In the genomic region with DNA sequence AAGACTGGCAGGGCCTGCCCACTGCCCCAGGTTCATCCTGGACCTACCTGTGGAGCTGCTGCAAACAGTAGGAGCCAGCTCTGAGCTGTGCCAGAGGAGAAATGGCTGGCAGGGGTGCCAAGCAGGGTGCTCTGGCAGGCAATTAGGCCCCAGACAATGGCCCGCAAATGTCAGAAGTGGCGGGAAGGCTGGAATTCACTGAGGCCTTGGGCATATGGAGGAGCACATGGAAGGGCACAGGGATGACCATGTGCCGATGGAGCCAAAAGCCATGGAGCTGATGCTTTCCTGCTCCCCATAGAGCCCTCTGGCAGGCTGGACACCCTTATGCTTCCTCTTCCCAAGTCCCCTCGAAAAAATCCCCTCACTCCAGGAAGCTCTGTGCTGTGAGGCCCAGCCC, we compare ENCODE assay signal across 1 cellular context.
TF ChIP-seq lines count a peak whose summit lies in the region.

No MANE protein-coding gene starts in this region.

TF ChIP-seq in GM23338, 12 proteins besides CTCF, POLR2A, EP300 and RAD21 (continued from another document):
- TF ChIP-seq, protein P1, sequence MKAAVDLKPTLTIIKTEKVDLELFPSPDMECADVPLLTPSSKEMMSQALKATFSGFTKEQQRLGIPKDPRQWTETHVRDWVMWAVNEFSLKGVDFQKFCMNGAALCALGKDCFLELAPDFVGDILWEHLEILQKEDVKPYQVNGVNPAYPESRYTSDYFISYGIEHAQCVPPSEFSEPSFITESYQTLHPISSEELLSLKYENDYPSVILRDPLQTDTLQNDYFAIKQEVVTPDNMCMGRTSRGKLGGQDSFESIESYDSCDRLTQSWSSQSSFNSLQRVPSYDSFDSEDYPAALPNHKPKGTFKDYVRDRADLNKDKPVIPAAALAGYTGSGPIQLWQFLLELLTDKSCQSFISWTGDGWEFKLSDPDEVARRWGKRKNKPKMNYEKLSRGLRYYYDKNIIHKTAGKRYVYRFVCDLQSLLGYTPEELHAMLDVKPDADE (IDR thresholded peaks at IDR 0.05), result no peak
- TF ChIP-seq POLR2AphosphoS5 (IDR thresholded peaks at IDR 0.05; ENCODE audit: low read depth) (no peak), STAT1 (IDR thresholded peaks at IDR 0.05; ENCODE audit: unreplicated experiment) (no peak)
- TF ChIP-seq, protein P2, sequence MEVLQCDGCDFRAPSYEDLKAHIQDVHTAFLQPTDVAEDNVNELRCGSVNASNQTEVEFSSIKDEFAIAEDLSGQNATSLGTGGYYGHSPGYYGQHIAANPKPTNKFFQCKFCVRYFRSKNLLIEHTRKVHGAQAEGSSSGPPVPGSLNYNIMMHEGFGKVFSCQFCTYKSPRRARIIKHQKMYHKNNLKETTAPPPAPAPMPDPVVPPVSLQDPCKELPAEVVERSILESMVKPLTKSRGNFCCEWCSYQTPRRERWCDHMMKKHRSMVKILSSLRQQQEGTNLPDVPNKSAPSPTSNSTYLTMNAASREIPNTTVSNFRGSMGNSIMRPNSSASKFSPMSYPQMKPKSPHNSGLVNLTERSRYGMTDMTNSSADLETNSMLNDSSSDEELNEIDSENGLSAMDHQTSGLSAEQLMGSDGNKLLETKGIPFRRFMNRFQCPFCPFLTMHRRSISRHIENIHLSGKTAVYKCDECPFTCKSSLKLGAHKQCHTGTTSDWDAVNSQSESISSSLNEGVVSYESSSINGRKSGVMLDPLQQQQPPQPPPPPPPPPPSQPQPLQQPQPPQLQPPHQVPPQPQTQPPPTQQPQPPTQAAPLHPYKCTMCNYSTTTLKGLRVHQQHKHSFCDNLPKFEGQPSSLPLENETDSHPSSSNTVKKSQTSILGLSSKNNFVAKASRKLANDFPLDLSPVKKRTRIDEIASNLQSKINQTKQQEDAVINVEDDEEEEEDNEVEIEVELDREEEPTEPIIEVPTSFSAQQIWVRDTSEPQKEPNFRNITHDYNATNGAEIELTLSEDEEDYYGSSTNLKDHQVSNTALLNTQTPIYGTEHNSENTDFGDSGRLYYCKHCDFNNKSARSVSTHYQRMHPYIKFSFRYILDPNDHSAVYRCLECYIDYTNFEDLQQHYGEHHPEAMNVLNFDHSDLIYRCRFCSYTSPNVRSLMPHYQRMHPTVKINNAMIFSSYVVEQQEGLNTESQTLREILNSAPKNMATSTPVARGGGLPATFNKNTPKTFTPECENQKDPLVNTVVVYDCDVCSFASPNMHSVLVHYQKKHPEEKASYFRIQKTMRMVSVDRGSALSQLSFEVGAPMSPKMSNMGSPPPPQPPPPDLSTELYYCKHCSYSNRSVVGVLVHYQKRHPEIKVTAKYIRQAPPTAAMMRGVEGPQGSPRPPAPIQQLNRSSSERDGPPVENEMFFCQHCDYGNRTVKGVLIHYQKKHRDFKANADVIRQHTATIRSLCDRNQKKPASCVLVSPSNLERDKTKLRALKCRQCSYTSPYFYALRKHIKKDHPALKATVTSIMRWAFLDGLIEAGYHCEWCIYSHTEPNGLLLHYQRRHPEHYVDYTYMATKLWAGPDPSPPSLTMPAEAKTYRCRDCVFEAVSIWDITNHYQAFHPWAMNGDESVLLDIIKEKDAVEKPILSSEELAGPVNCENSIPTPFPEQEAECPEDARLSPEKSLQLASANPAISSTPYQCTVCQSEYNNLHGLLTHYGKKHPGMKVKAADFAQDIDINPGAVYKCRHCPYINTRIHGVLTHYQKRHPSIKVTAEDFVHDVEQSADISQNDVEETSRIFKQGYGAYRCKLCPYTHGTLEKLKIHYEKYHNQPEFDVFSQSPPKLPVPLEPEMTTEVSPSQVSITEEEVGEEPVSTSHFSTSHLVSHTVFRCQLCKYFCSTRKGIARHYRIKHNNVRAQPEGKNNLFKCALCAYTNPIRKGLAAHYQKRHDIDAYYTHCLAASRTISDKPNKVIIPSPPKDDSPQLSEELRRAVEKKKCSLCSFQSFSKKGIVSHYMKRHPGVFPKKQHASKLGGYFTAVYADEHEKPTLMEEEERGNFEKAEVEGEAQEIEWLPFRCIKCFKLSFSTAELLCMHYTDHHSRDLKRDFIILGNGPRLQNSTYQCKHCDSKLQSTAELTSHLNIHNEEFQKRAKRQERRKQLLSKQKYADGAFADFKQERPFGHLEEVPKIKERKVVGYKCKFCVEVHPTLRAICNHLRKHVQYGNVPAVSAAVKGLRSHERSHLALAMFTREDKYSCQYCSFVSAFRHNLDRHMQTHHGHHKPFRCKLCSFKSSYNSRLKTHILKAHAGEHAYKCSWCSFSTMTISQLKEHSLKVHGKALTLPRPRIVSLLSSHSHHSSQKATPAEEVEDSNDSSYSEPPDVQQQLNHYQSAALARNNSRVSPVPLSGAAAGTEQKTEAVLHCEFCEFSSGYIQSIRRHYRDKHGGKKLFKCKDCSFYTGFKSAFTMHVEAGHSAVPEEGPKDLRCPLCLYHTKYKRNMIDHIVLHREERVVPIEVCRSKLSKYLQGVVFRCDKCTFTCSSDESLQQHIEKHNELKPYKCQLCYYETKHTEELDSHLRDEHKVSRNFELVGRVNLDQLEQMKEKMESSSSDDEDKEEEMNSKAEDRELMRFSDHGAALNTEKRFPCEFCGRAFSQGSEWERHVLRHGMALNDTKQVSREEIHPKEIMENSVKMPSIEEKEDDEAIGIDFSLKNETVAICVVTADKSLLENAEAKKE (CRISPR knock-in tag; IDR thresholded peaks at IDR 0.05), result no peak
